1 cellular context compared by ENCODE assay signal in genomic region chr9:34379334-34380033, GRCh38.
TF ChIP-seq lines count a peak whose summit lies in the region.

No MANE protein-coding gene starts in this region.

TF ChIP-seq in HepG2, 621 proteins besides CTCF, POLR2A, EP300 and RAD21 (continued from another document and continues in another):
- TF ChIP-seq PRDM10 (CRISPR knock-in tag; IDR thresholded peaks at IDR 0.05; ENCODE audit: low read depth) (peak; percentile 36; the same call in 1 of the 2 replicates), SUZ12 (IDR thresholded peaks at IDR 0.05; ENCODE audit: low read depth, low read length) (no peak), ZNF333 (CRISPR knock-in tag; IDR thresholded peaks at IDR 0.05; ENCODE audit: borderline replicate concordance) (no peak; the same call in 1 of the 2 replicates), TAF1 (CRISPR knock-in tag; IDR thresholded peaks at IDR 0.05) (no peak), UBTF (CRISPR knock-in tag; IDR thresholded peaks at IDR 0.05) (no peak; the same call in 1 of the 2 replicates), MXD4 (CRISPR knock-in tag; IDR thresholded peaks at IDR 0.05) (peak; percentile 72; the same call in 1 of the 2 replicates), BHLHE40 (IDR thresholded peaks at IDR 0.05; ENCODE audit: low read length) (no peak), ZNF562 (CRISPR knock-in tag; IDR thresholded peaks at IDR 0.05; ENCODE audit: borderline replicate concordance) (no peak), PCBP1 (IDR thresholded peaks at IDR 0.05; ENCODE audit: borderline replicate concordance, low read depth, low read length) (no peak), MBD4 (IDR thresholded peaks at IDR 0.05; ENCODE audit: borderline replicate concordance, low read length) (no peak), STAT5B (CRISPR knock-in tag; IDR thresholded peaks at IDR 0.05) (no peak), MAF1 (CRISPR knock-in tag; IDR thresholded peaks at IDR 0.05; ENCODE audit: borderline replicate concordance) (no peak), KLF15 (CRISPR knock-in tag; IDR thresholded peaks at IDR 0.05; ENCODE audit: borderline replicate concordance) (no peak), ZNF136 (CRISPR knock-in tag; IDR thresholded peaks at IDR 0.05; ENCODE audit: low read depth) (no peak), RFX3 (CRISPR knock-in tag; IDR thresholded peaks at IDR 0.05) (no peak), TCF7 (IDR thresholded peaks at IDR 0.05; ENCODE audit: low read depth) (no peak), NFRKB (IDR thresholded peaks at IDR 0.05) (no peak), ZNF644 (CRISPR knock-in tag; IDR thresholded peaks at IDR 0.05; ENCODE audit: low read depth) (0 out of 2 replicates have a peak, but pooled peaks have one; percentile 35), CCAR2 (optimal IDR thresholded peaks at IDR 0.05; ENCODE audit: low read depth, low read length) (no peak), ZNF879 (CRISPR knock-in tag; IDR thresholded peaks at IDR 0.05) (no peak), CREBL2 (CRISPR knock-in tag; IDR thresholded peaks at IDR 0.05; ENCODE audit: borderline replicate concordance) (no peak), TIGD3 (CRISPR knock-in tag; IDR thresholded peaks at IDR 0.05; ENCODE audit: borderline replicate concordance) (no peak), NCOA2 (CRISPR knock-in tag; IDR thresholded peaks at IDR 0.05) (no peak), ZKSCAN5 (CRISPR knock-in tag; IDR thresholded peaks at IDR 0.05) (no peak), DNMT3B (CRISPR knock-in tag; conservative IDR thresholded peaks at IDR 0.05) (no peak), HHEX (CRISPR knock-in tag; IDR thresholded peaks at IDR 0.05) (no peak), ZBTB21 (CRISPR knock-in tag; IDR thresholded peaks at IDR 0.05) (no peak), MIER2 (CRISPR knock-in tag; IDR thresholded peaks at IDR 0.05) (no peak), ZFP90 (CRISPR knock-in tag; IDR thresholded peaks at IDR 0.05; ENCODE audit: borderline replicate concordance) (0 out of 2 replicates have a peak, but pooled peaks have one; percentile 62), SP2 (CRISPR knock-in tag; IDR thresholded peaks at IDR 0.05) (no peak), ZNF543 (CRISPR knock-in tag; IDR thresholded peaks at IDR 0.05) (0 out of 2 replicates have a peak, but pooled peaks have one; percentile 54), ZNF230 (CRISPR knock-in tag; IDR thresholded peaks at IDR 0.05) (0 out of 2 replicates have a peak, but pooled peaks have one; percentile 69), ZSCAN5A (CRISPR knock-in tag; IDR thresholded peaks at IDR 0.05; ENCODE audit: borderline replicate concordance) (peak; percentile 20; the same call in 1 of the 2 replicates), ZNF276 (CRISPR knock-in tag; IDR thresholded peaks at IDR 0.05; ENCODE audit: low read depth) (no peak; the same call in 1 of the 2 replicates), ATM (IDR thresholded peaks at IDR 0.05; ENCODE audit: borderline replicate concordance) (no peak), SP4 (CRISPR knock-in tag; IDR thresholded peaks at IDR 0.05) (peak; percentile 16; the same call in 1 of the 2 replicates), BORCS8-MEF2B (CRISPR knock-in tag; IDR thresholded peaks at IDR 0.05) (peak; percentile 62; the same call in 1 of the 2 replicates), ISX (CRISPR knock-in tag; conservative IDR thresholded peaks at IDR 0.05) (no peak), SRSF9 (IDR thresholded peaks at IDR 0.05; ENCODE audit: borderline replicate concordance, insufficient read depth, low read depth, low read length, poor library complexity, severe bottlenecking) (no peak), AGO1 (IDR thresholded peaks at IDR 0.05; ENCODE audit: low read depth, low read length, poor library complexity, severe bottlenecking) (no peak), SOX6 (IDR thresholded peaks at IDR 0.05) (no peak), SOX6 (CRISPR knock-in tag; IDR thresholded peaks at IDR 0.05) (no peak; the same call in 1 of the 2 replicates), ELF3 (CRISPR knock-in tag; IDR thresholded peaks at IDR 0.05) (peak; percentile 52; the same call in 1 of the 2 replicates), DZIP1 (CRISPR knock-in tag; IDR thresholded peaks at IDR 0.05) (no peak), DBP (CRISPR knock-in tag; IDR thresholded peaks at IDR 0.05; ENCODE audit: not compliant biosample characterization) (no peak), ZNF777 (CRISPR knock-in tag; IDR thresholded peaks at IDR 0.05) (peak; percentile 31; the same call in 1 of the 2 replicates), ZNF326 (CRISPR knock-in tag; IDR thresholded peaks at IDR 0.05; ENCODE audit: borderline replicate concordance) (no peak), ZNF710 (CRISPR knock-in tag; IDR thresholded peaks at IDR 0.05; ENCODE audit: borderline replicate concordance) (no peak), ZNF629 (CRISPR knock-in tag; conservative IDR thresholded peaks at IDR 0.05) (no peak), KLF11 (CRISPR knock-in tag; IDR thresholded peaks at IDR 0.05) (peak; percentile 76; the same call in 1 of the 2 replicates)
